In the genomic region with DNA sequence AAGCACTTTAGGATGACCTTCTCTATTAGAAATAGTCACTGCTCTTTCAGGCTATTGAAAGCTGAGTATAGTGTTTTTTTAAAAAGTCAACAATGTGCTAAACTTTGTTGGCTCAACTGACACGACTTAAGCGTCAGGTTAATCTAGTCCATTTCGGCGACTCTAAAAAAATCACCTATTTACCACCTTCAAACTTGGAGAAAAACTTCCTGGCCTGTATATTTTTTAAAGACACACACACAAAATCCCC, we compare ENCODE assay signal across 8 cellular contexts.
DNase-seq lines count a peak whose midpoint lies in the region; ATAC-seq, FAIRE-seq and TF ChIP-seq lines count a peak whose summit lies in the region.

No MANE protein-coding gene starts in this region.

- intact Hi-C loops in K562 (cut with micrococcal nuclease), result loop anchor here (10.0 kb wide), 1 partner anchor 519 kb away; the partner anchor contains the start of gene FOXP1
- intact Hi-C loops in head of caudate nucleus (cut with DNase I), result loop anchor here (5.0 to 10.0 kb wide), 3 partner anchors 61 to 517 kb away; partner anchors contain the start of gene FOXP1

- TF ChIP-seq POLR2A in K562 (conservative IDR thresholded peaks at IDR 0.05) (no peak), tibial nerve (IDR thresholded peaks at IDR 0.05) (no peak)

- H3K36me3 ChIP-seq in K562 (ENCODE audit: control insufficient read depth, insufficient read depth, low read length), result no peaks in the 10 kb centered on the region
- H3K36me3 ChIP-seq in tibial nerve, result no peaks in the 10 kb centered on the region

- BruUV-seq in K562 (replicated peaks; lab: Mats Ljungman, UMichigan), result no TSS peak

- H3K4me1 Mint-ChIP-seq in activated naive CD4-positive, alpha-beta T cell treated with anti-CD3 and anti-CD28 coated beads, Interleukin-2, amount 50 U/mL, for 24 hours, result peaks cover 62% of the 10 kb centered on the region
- H3K4me1 Mint-ChIP-seq in memory B cell, result peaks cover 45% of the 10 kb centered on the region

- in situ Hi-C loops in K562 (cut with MboI), result no loop called here

- no peaks in the 10 kb centered on the region for H3K9me3 Mint-ChIP-seq in activated naive CD4-positive, alpha-beta T cell treated with anti-CD3 and anti-CD28 coated beads, Interleukin-2, amount 50 U/mL, for 24 hours
- H3K9me3 Mint-ChIP-seq in memory B cell, result no peaks in the 10 kb centered on the region

- FAIRE-seq in K562 (lab: Jason Lieb, UNC), result no peak

- no peaks in the 10 kb centered on the region for H3K9me1 ChIP-seq in K562 (ENCODE audit: control insufficient read depth, insufficient read depth, low read length)

- H3K4me3 Mint-ChIP-seq in activated naive CD4-positive, alpha-beta T cell treated with anti-CD3 and anti-CD28 coated beads, Interleukin-2, amount 50 U/mL, for 24 hours, result peak overlapping the region; percentile 89
- H3K4me3 Mint-ChIP-seq in memory B cell, result peak overlapping the region; percentile 94

- TF ChIP-seq RAD21 in K562 (CRISPR knock-in tag; conservative IDR thresholded peaks at IDR 0.05 in 1 of 2, IDR thresholded peaks at IDR 0.05 in 1 of 2), result no peak

- H3K4me1 ChIP-seq in K562 (replicated peaks in 1 of 2; ENCODE audit: control insufficient read depth in 2 of 2, insufficient read depth in 2 of 2, low read length in 2 of 2), result peaks cover 11 to 37% of the 10 kb centered on the region in 2 experiments; a peak in 4 of 5 replicates
- H3K4me1 ChIP-seq in tibial nerve, result peaks cover 0 to 74% (median 41%) of the 10 kb centered on the region in 4 donors

- H3K9ac ChIP-seq in K562 (ENCODE audit: insufficient read depth in 1 of 2, low read depth in 2 of 2, low read length in 2 of 2), result 0 out of 4 replicates have a peak overlapping the region, but pooled peaks of 1 of the 2 experiments have one; percentile 60

- H3K27me3 Mint-ChIP-seq in activated naive CD4-positive, alpha-beta T cell treated with anti-CD3 and anti-CD28 coated beads, Interleukin-2, amount 50 U/mL, for 24 hours, result no peaks in the 10 kb centered on the region
- no peaks in the 10 kb centered on the region for H3K27me3 Mint-ChIP-seq in memory B cell

- DNase-seq in activated naive CD4-positive, alpha-beta T cell treated with Interleukin-2 at 50 U/mL for 16 hours, result no peak
- no peak for DNase-seq in K562 (ENCODE audit: extremely low read depth in 1 of 4, low spot score in 3 of 4)
- no peak for DNase-seq in memory B cell (ENCODE audit: low spot score in 2 of 2)
- no peak for DNase-seq in tibial nerve (ENCODE audit: low spot score in 2 of 2)
- no peak for DNase-seq in head of caudate nucleus
- DNase-seq in cerebellar nuclear complex (lab: John Stamatoyannopoulos, UW), result no peak

- H3K79me2 ChIP-seq in K562 (ENCODE audit: control insufficient read depth, insufficient read depth, low read length), result peaks cover 55% of the 10 kb centered on the region

- TF ChIP-seq EP300 in K562 (IDR thresholded peaks at IDR 0.05; ENCODE audit: low read length), result no peak
- no peak for TF ChIP-seq EP300 in tibial nerve (IDR thresholded peaks at IDR 0.05)

- H3K36me3 Mint-ChIP-seq in activated naive CD4-positive, alpha-beta T cell treated with anti-CD3 and anti-CD28 coated beads, Interleukin-2, amount 50 U/mL, for 24 hours, result peaks cover 15% of the 10 kb centered on the region
- no peaks in the 10 kb centered on the region for H3K36me3 Mint-ChIP-seq in memory B cell

- TF ChIP-seq CTCF in K562 (IDR thresholded peaks at IDR 0.05 in 2 of 3, conservative IDR thresholded peaks at IDR 0.05 in 1 of 3; ENCODE audit: insufficient read depth in 2 of 3, low read depth in 1 of 3, low read length in 3 of 3) (no peak), tibial nerve (IDR thresholded peaks at IDR 0.05) (no peak)

- CTCF ChIA-PET in K562 (lab: Yijun Ruan, JAX; ENCODE audit: low intra/inter-chr PET ratio), result no interaction called here

- 19% methylated on average over 4 of the region's 4 CpGs for WGBS in K562 (ENCODE audit: insufficient coverage, low coverage, missing lambda C conversion rate)
- 40 to 53% methylated on average over 4 of the region's 4 CpGs for WGBS in tibial nerve, 2 donors

- peak overlapping the region; percentile 73 for H2AFZ ChIP-seq in K562 (ENCODE audit: low read depth, low read length)

- H3K9me3 ChIP-seq in K562 (replicated peaks; ENCODE audit: control insufficient read depth, insufficient read depth, low read depth, low read length), result no peaks in the 10 kb centered on the region
- H3K9me3 ChIP-seq in tibial nerve, result no peaks in the 10 kb centered on the region

- peaks cover 6% of the 10 kb centered on the region; the same call in 1 of the 2 replicates for H4K20me1 ChIP-seq in K562 (replicated peaks; ENCODE audit: control insufficient read depth, insufficient read depth, low read length)

- H3K27ac ChIP-seq in K562 (ENCODE audit: extremely low read depth, low read depth, low read length) (peak overlapping the region; percentile 68; the same call in 1 of the 3 replicates), tibial nerve (peak overlapping the region; percentile 90 to 96 (median 94))

- POLR2A ChIA-PET in K562 (lab: Yijun Ruan, JAX), result no interaction called here

- no peak for ATAC-seq in K562
- ATAC-seq in memory B cell (ENCODE audit: low read depth), result no peak
- ATAC-seq in GM21528 (IDR thresholded peaks at IDR 0.05; ENCODE audit: low FRiP score, unreplicated experiment), result no peak

- H3K27ac Mint-ChIP-seq in activated naive CD4-positive, alpha-beta T cell treated with anti-CD3 and anti-CD28 coated beads, Interleukin-2, amount 50 U/mL, for 24 hours, result peak overlapping the region; percentile 96
- H3K27ac Mint-ChIP-seq in memory B cell, result no peak overlapping the region

- peak overlapping the region; percentile 47 for H3K4me3 ChIP-seq in K562
- H3K4me3 ChIP-seq in tibial nerve, result peak overlapping the region; percentile 53 to 78 (median 73)

- peak overlapping the region; percentile 61; the same call in 1 of the 2 replicates for H3K4me2 ChIP-seq in K562 (ENCODE audit: insufficient read depth, low read length)

- H3K27me3 ChIP-seq in K562 (ENCODE audit: control insufficient read depth in 2 of 2, insufficient read depth in 2 of 2, low read length in 2 of 2) (no peaks in the 10 kb centered on the region), tibial nerve (no peaks in the 10 kb centered on the region)

TF ChIP-seq in K562, 482 proteins besides CTCF, POLR2A, EP300 and RAD21:
- no peak for TF ChIP-seq PTBP1 (IDR thresholded peaks at IDR 0.05; ENCODE audit: low read depth, low read length)
- TF ChIP-seq KLF16 (IDR thresholded peaks at IDR 0.05), result no peak
- TF ChIP-seq SMARCA4 (IDR thresholded peaks at IDR 0.05), result no peak
- TF ChIP-seq U2AF2 (optimal IDR thresholded peaks at IDR 0.05; ENCODE audit: low read depth, low read length), result no peak
- no peak for TF ChIP-seq ZSCAN29 (IDR thresholded peaks at IDR 0.05)
- TF ChIP-seq TGIF2 (CRISPR knock-in tag; IDR thresholded peaks at IDR 0.05), result no peak
- no peak for TF ChIP-seq NFE2 (IDR thresholded peaks at IDR 0.05; ENCODE audit: low read depth)
